Comparison of ENCODE assay signal across 22 cellular contexts in the genomic region with DNA sequence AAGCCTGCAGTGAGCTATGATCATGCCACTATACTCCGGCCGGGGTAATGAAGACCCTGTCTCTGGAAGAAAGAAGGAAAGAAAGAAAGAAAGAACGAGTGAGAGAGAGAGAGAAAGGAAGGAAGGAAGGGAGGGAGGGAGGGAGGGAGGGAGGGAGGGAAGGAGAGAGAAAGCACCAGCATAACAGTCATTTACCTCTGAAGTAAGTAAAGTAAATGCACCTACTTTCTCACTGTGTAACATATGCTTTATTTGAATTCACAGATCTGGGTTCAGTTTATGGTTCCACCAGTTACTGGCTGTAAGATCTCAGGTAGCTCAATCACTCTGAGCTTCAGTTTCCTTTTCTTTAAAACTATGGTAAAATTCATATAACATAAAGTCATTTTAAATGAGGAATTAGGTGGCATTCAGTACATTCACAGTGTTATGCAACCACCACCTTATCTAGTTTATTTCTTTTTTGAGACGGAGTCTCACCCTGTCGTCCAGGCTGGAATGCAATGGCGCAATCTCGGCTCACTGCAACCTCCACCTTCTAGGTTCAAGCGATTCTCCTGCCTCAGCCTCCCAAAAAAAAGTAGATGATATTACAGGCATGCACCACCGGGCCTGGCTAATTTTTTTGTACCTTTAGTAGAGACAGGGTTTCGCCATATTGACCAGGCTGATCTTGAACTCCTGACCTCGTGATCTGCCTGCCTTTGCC. TPM values are rescaled to one million over a fixed set of nuclear protein-coding genes. Genes with fewer than 3 reads are reported as not detected.
A peak's percentile ranks its signal among the peaks of the same experiment; 100 is the strongest.
DNase-seq lines count a peak whose midpoint lies in the region; ATAC-seq and TF ChIP-seq lines count a peak whose summit lies in the region.
"Had no signal": no experiment of that assay in that cellular context is flagged by ENCODE, and none has a peak within 500 bp of the region (broad histone marks: within the 10 kb centered on the region; RNA-seq: fewer than 3 reads in every experiment).

No MANE protein-coding gene starts in this region.

- H3K27me3 ChIP-seq in Loucy (ENCODE audit: insufficient read depth, low read length, poor library complexity, severe bottlenecking): no peaks in the 10 kb centered on the region

- H3F3A ChIP-seq in Loucy (ENCODE audit: low read depth): no peaks in the 10 kb centered on the region

- no peak overlapping the region for H3K4me3 ChIP-seq in Loucy (ENCODE audit: low read length, poor library complexity, severe bottlenecking)
- H3K4me3 ChIP-seq: GM23248, PC-9 had no signal

- no TSS peak for BruUV-seq in Calu3 (replicated peaks; lab: Mats Ljungman, UMichigan)

- no peak for ATAC-seq in GM21390 (IDR thresholded peaks at IDR 0.05; ENCODE audit: unreplicated experiment)

- CTCF ChIA-PET in Calu3 (lab: Charles Lee): no interaction called here

- H3K27ac Mint-ChIP-seq in T-helper 1 cell treated with Interleukin-12 subunit alpha and Interleukin-12 subunit beta and Interleukin-4 antibody, amounts not matched to agents 30 μg/mL and 1 μg/mL, for 36 hours: no peak overlapping the region
- H3K27ac Mint-ChIP-seq in Calu3 (ENCODE audit: unreplicated experiment): no peak overlapping the region
- H3K27ac Mint-ChIP-seq: HFFc6 had no signal

- H3K4me3 Mint-ChIP-seq in T-helper 1 cell treated with Interleukin-12 subunit alpha and Interleukin-12 subunit beta and Interleukin-4 antibody, amounts not matched to agents 30 μg/mL and 1 μg/mL, for 36 hours: peak overlapping the region; percentile 41
- no peak overlapping the region for H3K4me3 Mint-ChIP-seq in Calu3 (ENCODE audit: low read depth, unreplicated experiment)
- H3K4me3 Mint-ChIP-seq: CD4-positive, CD25-positive, alpha-beta regulatory T cell; H9; HFFc6 had no signal

- H3K79me2 ChIP-seq in Loucy (ENCODE audit: insufficient read depth, low read length): no peaks in the 10 kb centered on the region

- peaks cover 12% of the 10 kb centered on the region for H3K4me1 ChIP-seq in Loucy (ENCODE audit: insufficient read depth, low read length, poor library complexity, severe bottlenecking)

- DNase-seq in T-helper 1 cell (no peak), amniotic epithelial cell (ENCODE audit: low read depth) (peak; percentile 42), posterior vena cava (ENCODE audit: low spot score) (peak; percentile 20), Calu3 (no peak), NCI-H2196 treated with DMSO at 0.1 percent for 48 hours (lab: John Stamatoyannopoulos, UW; ENCODE audit: unreplicated experiment) (no peak)
- DNase-seq: CD4-positive, CD25-positive, alpha-beta regulatory T cell; DMS79; GM23248; H9; HFFc6; KG1; NCI-H1092; NCI-H1436; NCI-H1930; NCI-H2227 treated with DMSO at 0.1 percent for 48 hours; NCI-H524; PC-9; SHP77 treated with DMSO at 0.1 percent for 48 hours; SK-N-SH had no signal

- intact Hi-C loops in posterior vena cava (cut with DNase I): no loop called here
- intact Hi-C loops in Calu3 (cut with micrococcal nuclease; ENCODE audit: unreplicated experiment): no loop called here

- H3K9me3 ChIP-seq in Loucy (ENCODE audit: insufficient read depth, low read depth, low read length): no peaks in the 10 kb centered on the region
- H3K9me3 ChIP-seq: SK-N-SH had no signal

- H4K20me1 ChIP-seq in Loucy (ENCODE audit: insufficient read depth, low read length, poor library complexity, severe bottlenecking): no peaks in the 10 kb centered on the region

- no peak overlapping the region for H3K9ac ChIP-seq in Loucy (ENCODE audit: low read depth, low read length, poor library complexity, severe bottlenecking)
- H3K9ac ChIP-seq: GM23248, SK-N-SH had no signal

- peaks cover 3% of the 10 kb centered on the region for H3K4me1 Mint-ChIP-seq in T-helper 1 cell treated with Interleukin-12 subunit alpha and Interleukin-12 subunit beta and Interleukin-4 antibody, amounts not matched to agents 30 μg/mL and 1 μg/mL, for 36 hours (ENCODE audit: low read depth)
- no peaks in the 10 kb centered on the region for H3K4me1 Mint-ChIP-seq in Calu3 (ENCODE audit: low read depth, unreplicated experiment)
- H3K4me1 Mint-ChIP-seq: H9 had no signal

- no peaks in the 10 kb centered on the region for H3K9me2 ChIP-seq in Loucy (replicated peaks; ENCODE audit: low read depth, low read length)
- H3K9me2 ChIP-seq: SK-N-SH had no signal

- H3K36me3 Mint-ChIP-seq in T-helper 1 cell treated with Interleukin-12 subunit alpha and Interleukin-12 subunit beta and Interleukin-4 antibody, amounts not matched to agents 30 μg/mL and 1 μg/mL, for 36 hours (ENCODE audit: low read depth): no peaks in the 10 kb centered on the region
- H3K36me3 Mint-ChIP-seq in Calu3 (ENCODE audit: insufficient read depth, unreplicated experiment): no peaks in the 10 kb centered on the region
- H3K36me3 Mint-ChIP-seq: CD4-positive, CD25-positive, alpha-beta regulatory T cell had no signal

- peaks cover 6% of the 10 kb centered on the region for H3K27me3 Mint-ChIP-seq in T-helper 1 cell treated with Interleukin-12 subunit alpha and Interleukin-12 subunit beta and Interleukin-4 antibody, amounts not matched to agents 30 μg/mL and 1 μg/mL, for 36 hours (ENCODE audit: low read depth)
- H3K27me3 Mint-ChIP-seq in Calu3 (ENCODE audit: unreplicated experiment): peaks cover 13% of the 10 kb centered on the region

- peak overlapping the region; percentile 64; the same call in 1 of the 2 replicates for H2AFZ ChIP-seq in Loucy (ENCODE audit: low read length)
- H2AFZ ChIP-seq: GM23248, PC-9 had no signal

- TF ChIP-seq CTCF in Loucy (conservative IDR thresholded peaks at IDR 0.05; ENCODE audit: low read length) (no peak), Calu3 (IDR thresholded peaks at IDR 0.05; ENCODE audit: unreplicated experiment) (no peak)

- H3K9me3 Mint-ChIP-seq in T-helper 1 cell treated with Interleukin-12 subunit alpha and Interleukin-12 subunit beta and Interleukin-4 antibody, amounts not matched to agents 30 μg/mL and 1 μg/mL, for 36 hours: no peaks in the 10 kb centered on the region
- no peaks in the 10 kb centered on the region for H3K9me3 Mint-ChIP-seq in Calu3 (ENCODE audit: low read depth, unreplicated experiment)
- H3K9me3 Mint-ChIP-seq: CD4-positive, CD25-positive, alpha-beta regulatory T cell; H9; HFFc6 had no signal

- H3K36me3 ChIP-seq in Loucy (ENCODE audit: insufficient read depth, low read length): no peaks in the 10 kb centered on the region

- no peak overlapping the region for H3K4me2 ChIP-seq in Loucy (ENCODE audit: low read depth, low read length, poor library complexity, severe bottlenecking)
- H3K4me2 ChIP-seq: PC-9, SK-N-SH had no signal

RNA-seq across cellular contexts. Expression of gene RAD54L2, which starts 16.1 kb away (rescaled TPM):
- 10 to 100 TPM; 20.0 to 21.2 TPM for total RNA-seq in posterior vena cava
- 22.9 and 23.6 TPM in 2 replicates for total RNA-seq in Calu3 (2022)

RNA-seq across cellular contexts. Expression of gene DCAF1, which starts 22.6 kb away (rescaled TPM):
- total RNA-seq in posterior vena cava (10 to 100 TPM; 13.7 to 19.3 TPM), Calu3 (2022) (24.8 and 26.9 TPM in 2 replicates)

Comparison
In these comparisons a context has a peak if more than half of its experiments do, and no peak if none do; other contexts are left out.
1. DNase-seq: peak in amniotic epithelial cell (single experiment) and posterior vena cava (single experiment); none in T-helper 1 cell (0 of 5), Calu3 (single experiment) and NCI-H2196 treated with DMSO at 0.1 percent for 48 hours (single experiment).